Comparison of ENCODE assay signal across 2 cellular contexts in genomic region chr3:196948442-196949365, GRCh38.
TF ChIP-seq lines count a peak whose summit lies in the region.

No MANE protein-coding gene starts in this region.

TF ChIP-seq in SK-N-SH treated with all-trans-retinoic acid at 6 μM for 48 hours, 23 proteins besides CTCF, POLR2A, EP300 and RAD21 (continued from another document):
- TF ChIP-seq, protein P1, sequence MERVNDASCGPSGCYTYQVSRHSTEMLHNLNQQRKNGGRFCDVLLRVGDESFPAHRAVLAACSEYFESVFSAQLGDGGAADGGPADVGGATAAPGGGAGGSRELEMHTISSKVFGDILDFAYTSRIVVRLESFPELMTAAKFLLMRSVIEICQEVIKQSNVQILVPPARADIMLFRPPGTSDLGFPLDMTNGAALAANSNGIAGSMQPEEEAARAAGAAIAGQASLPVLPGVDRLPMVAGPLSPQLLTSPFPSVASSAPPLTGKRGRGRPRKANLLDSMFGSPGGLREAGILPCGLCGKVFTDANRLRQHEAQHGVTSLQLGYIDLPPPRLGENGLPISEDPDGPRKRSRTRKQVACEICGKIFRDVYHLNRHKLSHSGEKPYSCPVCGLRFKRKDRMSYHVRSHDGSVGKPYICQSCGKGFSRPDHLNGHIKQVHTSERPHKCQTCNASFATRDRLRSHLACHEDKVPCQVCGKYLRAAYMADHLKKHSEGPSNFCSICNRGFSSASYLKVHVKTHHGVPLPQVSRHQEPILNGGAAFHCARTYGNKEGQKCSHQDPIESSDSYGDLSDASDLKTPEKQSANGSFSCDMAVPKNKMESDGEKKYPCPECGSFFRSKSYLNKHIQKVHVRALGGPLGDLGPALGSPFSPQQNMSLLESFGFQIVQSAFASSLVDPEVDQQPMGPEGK (CRISPR knock-in tag; IDR thresholded peaks at IDR 0.05; ENCODE audit: borderline replicate concordance) = no peak
- no peak for TF ChIP-seq PPARA (CRISPR knock-in tag; IDR thresholded peaks at IDR 0.05; ENCODE audit: borderline replicate concordance)
TF ChIP-seq in SK-N-SH treated with all-trans-retinoic acid at 6 μM for 48 hours: peak in this region for 0.

TF ChIP-seq in SK-N-SH, 30 proteins besides CTCF, POLR2A, EP300 and RAD21 (continued from another document):
- TF ChIP-seq IRF3 (IDR thresholded peaks at IDR 0.05; ENCODE audit: low read depth, low read length) = no peak
- TF ChIP-seq, protein P2, sequence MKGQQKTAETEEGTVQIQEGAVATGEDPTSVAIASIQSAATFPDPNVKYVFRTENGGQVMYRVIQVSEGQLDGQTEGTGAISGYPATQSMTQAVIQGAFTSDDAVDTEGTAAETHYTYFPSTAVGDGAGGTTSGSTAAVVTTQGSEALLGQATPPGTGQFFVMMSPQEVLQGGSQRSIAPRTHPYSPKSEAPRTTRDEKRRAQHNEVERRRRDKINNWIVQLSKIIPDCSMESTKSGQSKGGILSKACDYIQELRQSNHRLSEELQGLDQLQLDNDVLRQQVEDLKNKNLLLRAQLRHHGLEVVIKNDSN (IDR thresholded peaks at IDR 0.05; ENCODE audit: borderline replicate concordance, low read depth) = no peak
- no peak for TF ChIP-seq REST (IDR thresholded peaks at IDR 0.05; ENCODE audit: low read depth, low read length)
- no peak for TF ChIP-seq FOXM1 (IDR thresholded peaks at IDR 0.05; ENCODE audit: low read depth)
- TF ChIP-seq RXRA (IDR thresholded peaks at IDR 0.05; ENCODE audit: borderline replicate concordance, low read depth) = no peak
- TF ChIP-seq FOXJ3 (CRISPR knock-in tag; IDR thresholded peaks at IDR 0.05) = no peak
- TF ChIP-seq GABPA (IDR thresholded peaks at IDR 0.05; ENCODE audit: low read depth) = no peak
- TF ChIP-seq TCF12 (IDR thresholded peaks at IDR 0.05) = no peak
